Comparison of ENCODE assay signal across 8 cellular contexts in genomic region chr11:45233121-45233803, GRCh38. TPM values are rescaled to one million over a fixed set of nuclear protein-coding genes. Genes with fewer than 3 reads are reported as not detected.
A peak's percentile ranks its signal among the peaks of the same experiment; 100 is the strongest.
DNase-seq lines count a peak whose midpoint lies in the region; ATAC-seq and TF ChIP-seq lines count a peak whose summit lies in the region.

No MANE protein-coding gene starts in this region.

- no peak overlapping the region for H3K4me2 ChIP-seq in HCT116 (ENCODE audit: low read length)

- H3K27ac Mint-ChIP-seq in activated CD8-positive, alpha-beta T cell treated with anti-CD3 and anti-CD28 coated beads for 36 hours: no peak overlapping the region
- no peak overlapping the region for H3K27ac Mint-ChIP-seq in effector memory CD8-positive, alpha-beta T cell

- H3K9me2 ChIP-seq in HCT116 (ENCODE audit: insufficient read depth): no peaks in the 10 kb centered on the region

- no peaks in the 10 kb centered on the region for H3K79me2 ChIP-seq in HCT116 (ENCODE audit: insufficient read depth, low read length)

- POLR2A ChIA-PET in HCT116 (lab: Charles Lee): interaction anchor here (1.2 kb wide), 1 partner anchor 19 kb away, joined by 7 read pairs; no protein-coding TSS in a partner anchor
- POLR2A ChIA-PET in activated CD8-positive, alpha-beta T cell treated with anti-CD3 and anti-CD28 coated beads for 36 hours (lab: Charles Lee): no interaction called here

- no peaks in the 10 kb centered on the region for H3K4me1 ChIP-seq in HCT116 (ENCODE audit: control insufficient read depth in 1 of 2, insufficient read depth in 2 of 2, low read length in 2 of 2)

- no peaks in the 10 kb centered on the region for H3K9me3 Mint-ChIP-seq in activated CD8-positive, alpha-beta T cell treated with anti-CD3 and anti-CD28 coated beads for 36 hours
- no peaks in the 10 kb centered on the region for H3K9me3 Mint-ChIP-seq in effector memory CD8-positive, alpha-beta T cell

- H3K9ac ChIP-seq in HCT116 (ENCODE audit: low read length): no peak overlapping the region

- H3K9me3 ChIP-seq in HCT116 (ENCODE audit: control insufficient read depth in 1 of 2, insufficient read depth in 1 of 2, low read depth in 1 of 2, low read length in 2 of 2): no peaks in the 10 kb centered on the region

- peak; percentile 91 for DNase-seq in GM03348 (ENCODE audit: low spot score)
- DNase-seq in HCT116 (ENCODE audit: low read depth, low spot score): peak; percentile 28
- peak; percentile 62 for DNase-seq in NCI-H69 (lab: John Stamatoyannopoulos, UW)
- peak; percentile 79 for DNase-seq in activated CD8-positive, alpha-beta T cell treated with anti-CD3 and anti-CD28 coated beads for 36 hours
- peak; percentile 50 to 63 (median 50) for DNase-seq in effector memory CD8-positive, alpha-beta T cell
- peak; percentile 68 for DNase-seq in mucosa of gallbladder (ENCODE audit: low spot score)
- DNase-seq in stimulated activated CD8-positive, alpha-beta memory T cell treated with anti-CD3 and anti-CD28 coated beads, Interleukin-7, amount 100 ng/mL, for 24 hours (ENCODE audit: low read depth): peak; percentile 40

- H3K27ac ChIP-seq in HCT116 (ENCODE audit: low read depth, low read length): no peak overlapping the region

- TF ChIP-seq POLR2A in HCT116 (IDR thresholded peaks at IDR 0.05; ENCODE audit: borderline replicate concordance, extremely low read depth, insufficient read depth, insufficient read length): no peak

- peak; percentile 17 to 95 (median 82); a peak in 5 of 6 replicates for TF ChIP-seq CTCF in HCT116 (IDR thresholded peaks at IDR 0.05 in 2 of 3, conservative IDR thresholded peaks at IDR 0.05 in 1 of 3; ENCODE audit: borderline replicate concordance in 1 of 3, insufficient read depth in 1 of 3, low read depth in 2 of 3, low read length in 2 of 3)
- peak; percentile 79 for TF ChIP-seq CTCF in activated CD8-positive, alpha-beta T cell treated with anti-CD3 and anti-CD28 coated beads for 36 hours (IDR thresholded peaks at IDR 0.05)

- RAD21 ChIA-PET in HCT116 (lab: Charles Lee; ENCODE audit: low non-redundant PET in 1 of 2, low total read pairs in 2 of 2, uncharacterized antibody in 2 of 2, unreplicated experiment in 2 of 2): no interaction called here

- H3K27me3 Mint-ChIP-seq in activated CD8-positive, alpha-beta T cell treated with anti-CD3 and anti-CD28 coated beads for 36 hours: peaks cover 15% of the 10 kb centered on the region
- H3K27me3 Mint-ChIP-seq in effector memory CD8-positive, alpha-beta T cell: peaks cover 22 to 41% of the 10 kb centered on the region in 2 donors

- H3K4me1 Mint-ChIP-seq in activated CD8-positive, alpha-beta T cell treated with anti-CD3 and anti-CD28 coated beads for 36 hours (ENCODE audit: low read depth): no peaks in the 10 kb centered on the region
- peaks cover 4 to 7% of the 10 kb centered on the region in 2 donors for H3K4me1 Mint-ChIP-seq in effector memory CD8-positive, alpha-beta T cell (ENCODE audit: low read depth in 2 of 2)

- no peaks in the 10 kb centered on the region for H3K36me3 Mint-ChIP-seq in activated CD8-positive, alpha-beta T cell treated with anti-CD3 and anti-CD28 coated beads for 36 hours (ENCODE audit: low read depth)
- H3K36me3 Mint-ChIP-seq in effector memory CD8-positive, alpha-beta T cell (ENCODE audit: insufficient read depth): peaks cover 4% of the 10 kb centered on the region

- H4K20me1 ChIP-seq in HCT116 (ENCODE audit: insufficient read depth): no peaks in the 10 kb centered on the region

- no peak overlapping the region for H3K4me3 ChIP-seq in HCT116 (replicated peaks in 1 of 2; ENCODE audit: low read depth in 1 of 2, low read length in 2 of 2)

- H3K36me3 ChIP-seq in HCT116 (ENCODE audit: control insufficient read depth in 1 of 2, insufficient read depth in 2 of 2, low read length in 2 of 2): no peaks in the 10 kb centered on the region

- H2AFZ ChIP-seq in HCT116 (ENCODE audit: low read depth, low read length, poor library complexity, severe bottlenecking): no peak overlapping the region

- BruUV-seq in HCT116 (replicated peaks; lab: Mats Ljungman, UMichigan): no TSS peak

- CTCF ChIA-PET in HCT116 (lab: Charles Lee): interaction anchor here (0.9 to 1.7 kb wide), 10 partner anchors 9 to 138 kb away, joined by 3 to 13 read pairs (median 5); no protein-coding TSS in a partner anchor
- CTCF ChIA-PET in activated CD8-positive, alpha-beta T cell treated with anti-CD3 and anti-CD28 coated beads for 36 hours (lab: Charles Lee): interaction anchor here (0.8 to 2.1 kb wide), 18 partner anchors 8 to 289 kb away, joined by 3 to 10 read pairs (median 3); no protein-coding TSS in a partner anchor

- peaks cover 8% of the 10 kb centered on the region; the same call in 1 of the 2 replicates for H3K27me3 ChIP-seq in HCT116 (ENCODE audit: insufficient read depth, low read length)

- TF ChIP-seq RAD21 in HCT116 (IDR thresholded peaks at IDR 0.05; ENCODE audit: low read depth): peak; percentile 32; the same call in 1 of the 2 replicates

- ATAC-seq in HCT116 (peak; percentile 97), GM18517 (IDR thresholded peaks at IDR 0.05; ENCODE audit: unreplicated experiment) (no peak)
- ATAC-seq in activated CD8-positive, alpha-beta T cell treated with anti-CD3 and anti-CD28 coated beads for 36 hours: peak; percentile 99
- peak; percentile 75 for ATAC-seq in effector memory CD8-positive, alpha-beta T cell (replicated peaks)

- no peak overlapping the region for H3K4me3 Mint-ChIP-seq in activated CD8-positive, alpha-beta T cell treated with anti-CD3 and anti-CD28 coated beads for 36 hours
- no peak overlapping the region for H3K4me3 Mint-ChIP-seq in effector memory CD8-positive, alpha-beta T cell

- intact Hi-C loops in HCT116 (cut with micrococcal nuclease): no loop called here
- intact Hi-C loops in activated CD8-positive, alpha-beta T cell treated with anti-CD3 and anti-CD28 coated beads for 36 hours (cut with micrococcal nuclease): no loop called here

TF ChIP-seq in HCT116, 20 proteins besides CTCF, POLR2A, EP300 and RAD21 (continues in another document):
- no peak for TF ChIP-seq FOSL1 (IDR thresholded peaks at IDR 0.05; ENCODE audit: low read depth)
- TF ChIP-seq EZH2 (IDR thresholded peaks at IDR 0.05): no peak
- no peak for TF ChIP-seq ZFX (IDR thresholded peaks at IDR 0.05)
- no peak for TF ChIP-seq YY1 (IDR thresholded peaks at IDR 0.05; ENCODE audit: extremely low read depth, insufficient replicate concordance, low read depth, low read length)
- TF ChIP-seq, protein P1, sequence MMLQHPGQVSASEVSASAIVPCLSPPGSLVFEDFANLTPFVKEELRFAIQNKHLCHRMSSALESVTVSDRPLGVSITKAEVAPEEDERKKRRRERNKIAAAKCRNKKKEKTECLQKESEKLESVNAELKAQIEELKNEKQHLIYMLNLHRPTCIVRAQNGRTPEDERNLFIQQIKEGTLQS (IDR thresholded peaks at IDR 0.05): no peak
- no peak for TF ChIP-seq REST (IDR thresholded peaks at IDR 0.05; ENCODE audit: low read depth)
- TF ChIP-seq ELF1 (IDR thresholded peaks at IDR 0.05; ENCODE audit: borderline replicate concordance, low read depth): no peak
- TF ChIP-seq CBX3 (IDR thresholded peaks at IDR 0.05; ENCODE audit: low read depth): no peak
- TF ChIP-seq CEBPB (IDR thresholded peaks at IDR 0.05; ENCODE audit: low read depth): no peak
- TF ChIP-seq, protein P2, sequence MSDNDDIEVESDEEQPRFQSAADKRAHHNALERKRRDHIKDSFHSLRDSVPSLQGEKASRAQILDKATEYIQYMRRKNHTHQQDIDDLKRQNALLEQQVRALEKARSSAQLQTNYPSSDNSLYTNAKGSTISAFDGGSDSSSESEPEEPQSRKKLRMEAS (IDR thresholded peaks at IDR 0.05): no peak
- TF ChIP-seq, protein P3, sequence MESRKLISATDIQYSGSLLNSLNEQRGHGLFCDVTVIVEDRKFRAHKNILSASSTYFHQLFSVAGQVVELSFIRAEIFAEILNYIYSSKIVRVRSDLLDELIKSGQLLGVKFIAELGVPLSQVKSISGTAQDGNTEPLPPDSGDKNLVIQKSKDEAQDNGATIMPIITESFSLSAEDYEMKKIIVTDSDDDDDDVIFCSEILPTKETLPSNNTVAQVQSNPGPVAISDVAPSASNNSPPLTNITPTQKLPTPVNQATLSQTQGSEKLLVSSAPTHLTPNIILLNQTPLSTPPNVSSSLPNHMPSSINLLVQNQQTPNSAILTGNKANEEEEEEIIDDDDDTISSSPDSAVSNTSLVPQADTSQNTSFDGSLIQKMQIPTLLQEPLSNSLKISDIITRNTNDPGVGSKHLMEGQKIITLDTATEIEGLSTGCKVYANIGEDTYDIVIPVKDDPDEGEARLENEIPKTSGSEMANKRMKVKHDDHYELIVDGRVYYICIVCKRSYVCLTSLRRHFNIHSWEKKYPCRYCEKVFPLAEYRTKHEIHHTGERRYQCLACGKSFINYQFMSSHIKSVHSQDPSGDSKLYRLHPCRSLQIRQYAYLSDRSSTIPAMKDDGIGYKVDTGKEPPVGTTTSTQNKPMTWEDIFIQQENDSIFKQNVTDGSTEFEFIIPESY (IDR thresholded peaks at IDR 0.05; ENCODE audit: extremely low read depth, insufficient replicate concordance, low read length): no peak
- no peak for TF ChIP-seq EGR1 (IDR thresholded peaks at IDR 0.05; ENCODE audit: low read depth)

RNA-seq across cellular contexts. Expression of gene SYT13, which starts 52.9 kb away (rescaled TPM):
- 1.4 TPM for total RNA-seq in HCT116 (2021; ENCODE audit: unreplicated experiment)
- polyA plus RNA-seq in HCT116 (2012): 1.2 and 1.4 TPM in 2 replicates
- total RNA-seq in activated CD8-positive, alpha-beta T cell treated with anti-CD3 and anti-CD28 coated beads for 36 hours: not detected
- 154 TPM for total RNA-seq in mucosa of gallbladder

Comparison
In these comparisons a context has a peak if more than half of its experiments do, and no peak if none do; other contexts are left out.
1. DNase-seq: peak in every context shown above with its lines; median percentile 91 in GM03348; 79 in activated CD8-positive, alpha-beta T cell treated with anti-CD3 and anti-CD28 coated beads for 36 hours; 68 in mucosa of gallbladder; 62 in NCI-H69; 50 in effector memory CD8-positive, alpha-beta T cell; 40 in stimulated activated CD8-positive, alpha-beta memory T cell treated with anti-CD3 and anti-CD28 coated beads, Interleukin-7, amount 100 ng/mL, for 24 hours; 28 in HCT116.
2. RNA of gene SYT13, which starts 52.9 kb away (total RNA-seq): 154 TPM in mucosa of gallbladder (single experiment); 1.4 TPM in HCT116 (single experiment) and not detected in activated CD8-positive, alpha-beta T cell treated with anti-CD3 and anti-CD28 coated beads for 36 hours; every median in the first group is over 10 times any median in the second.